In the genomic region with DNA sequence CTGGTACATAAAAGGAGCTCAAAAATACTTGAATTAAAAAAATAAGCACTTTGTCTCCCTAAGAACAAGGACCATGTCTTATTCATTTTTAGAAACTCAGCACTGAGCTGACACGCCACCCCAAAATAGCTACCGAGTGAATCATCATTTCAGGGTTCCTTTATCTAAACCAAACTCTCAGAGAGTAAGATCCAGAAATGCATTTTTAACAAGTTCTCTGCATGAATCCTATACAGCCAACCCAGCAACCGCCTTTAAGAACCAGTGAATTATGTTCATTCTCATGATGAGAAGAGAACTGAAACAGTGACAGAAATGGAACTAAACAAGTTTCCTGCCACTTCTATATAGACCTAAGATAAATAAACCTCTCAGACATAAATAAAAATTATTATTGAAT, we compare ENCODE assay signal across 1 cellular context.
TF ChIP-seq lines count a peak whose summit lies in the region.

No MANE protein-coding gene starts in this region.

TF ChIP-seq in WTC11, 78 proteins besides CTCF, POLR2A, EP300 and RAD21 (continued from another document):
- TF ChIP-seq, protein P1, sequence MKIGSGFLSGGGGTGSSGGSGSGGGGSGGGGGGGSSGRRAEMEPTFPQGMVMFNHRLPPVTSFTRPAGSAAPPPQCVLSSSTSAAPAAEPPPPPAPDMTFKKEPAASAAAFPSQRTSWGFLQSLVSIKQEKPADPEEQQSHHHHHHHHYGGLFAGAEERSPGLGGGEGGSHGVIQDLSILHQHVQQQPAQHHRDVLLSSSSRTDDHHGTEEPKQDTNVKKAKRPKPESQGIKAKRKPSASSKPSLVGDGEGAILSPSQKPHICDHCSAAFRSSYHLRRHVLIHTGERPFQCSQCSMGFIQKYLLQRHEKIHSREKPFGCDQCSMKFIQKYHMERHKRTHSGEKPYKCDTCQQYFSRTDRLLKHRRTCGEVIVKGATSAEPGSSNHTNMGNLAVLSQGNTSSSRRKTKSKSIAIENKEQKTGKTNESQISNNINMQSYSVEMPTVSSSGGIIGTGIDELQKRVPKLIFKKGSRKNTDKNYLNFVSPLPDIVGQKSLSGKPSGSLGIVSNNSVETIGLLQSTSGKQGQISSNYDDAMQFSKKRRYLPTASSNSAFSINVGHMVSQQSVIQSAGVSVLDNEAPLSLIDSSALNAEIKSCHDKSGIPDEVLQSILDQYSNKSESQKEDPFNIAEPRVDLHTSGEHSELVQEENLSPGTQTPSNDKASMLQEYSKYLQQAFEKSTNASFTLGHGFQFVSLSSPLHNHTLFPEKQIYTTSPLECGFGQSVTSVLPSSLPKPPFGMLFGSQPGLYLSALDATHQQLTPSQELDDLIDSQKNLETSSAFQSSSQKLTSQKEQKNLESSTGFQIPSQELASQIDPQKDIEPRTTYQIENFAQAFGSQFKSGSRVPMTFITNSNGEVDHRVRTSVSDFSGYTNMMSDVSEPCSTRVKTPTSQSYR (CRISPR knock-in tag; IDR thresholded peaks at IDR 0.05): no peak
- TF ChIP-seq, protein P2, sequence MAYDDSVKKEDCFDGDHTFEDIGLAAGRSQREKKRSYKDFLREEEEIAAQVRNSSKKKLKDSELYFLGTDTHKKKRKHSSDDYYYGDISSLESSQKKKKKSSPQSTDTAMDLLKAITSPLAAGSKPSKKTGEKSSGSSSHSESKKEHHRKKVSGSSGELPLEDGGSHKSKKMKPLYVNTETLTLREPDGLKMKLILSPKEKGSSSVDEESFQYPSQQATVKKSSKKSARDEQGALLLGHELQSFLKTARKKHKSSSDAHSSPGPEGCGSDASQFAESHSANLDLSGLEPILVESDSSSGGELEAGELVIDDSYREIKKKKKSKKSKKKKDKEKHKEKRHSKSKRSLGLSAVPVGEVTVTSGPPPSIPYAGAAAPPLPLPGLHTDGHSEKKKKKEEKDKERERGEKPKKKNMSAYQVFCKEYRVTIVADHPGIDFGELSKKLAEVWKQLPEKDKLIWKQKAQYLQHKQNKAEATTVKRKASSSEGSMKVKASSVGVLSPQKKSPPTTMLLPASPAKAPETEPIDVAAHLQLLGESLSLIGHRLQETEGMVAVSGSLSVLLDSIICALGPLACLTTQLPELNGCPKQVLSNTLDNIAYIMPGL (CRISPR knock-in tag; IDR thresholded peaks at IDR 0.05): no peak
- TF ChIP-seq, protein P3, sequence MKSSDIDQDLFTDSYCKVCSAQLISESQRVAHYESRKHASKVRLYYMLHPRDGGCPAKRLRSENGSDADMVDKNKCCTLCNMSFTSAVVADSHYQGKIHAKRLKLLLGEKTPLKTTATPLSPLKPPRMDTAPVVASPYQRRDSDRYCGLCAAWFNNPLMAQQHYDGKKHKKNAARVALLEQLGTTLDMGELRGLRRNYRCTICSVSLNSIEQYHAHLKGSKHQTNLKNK (CRISPR knock-in tag; IDR thresholded peaks at IDR 0.05): no peak
- TF ChIP-seq, protein P4, sequence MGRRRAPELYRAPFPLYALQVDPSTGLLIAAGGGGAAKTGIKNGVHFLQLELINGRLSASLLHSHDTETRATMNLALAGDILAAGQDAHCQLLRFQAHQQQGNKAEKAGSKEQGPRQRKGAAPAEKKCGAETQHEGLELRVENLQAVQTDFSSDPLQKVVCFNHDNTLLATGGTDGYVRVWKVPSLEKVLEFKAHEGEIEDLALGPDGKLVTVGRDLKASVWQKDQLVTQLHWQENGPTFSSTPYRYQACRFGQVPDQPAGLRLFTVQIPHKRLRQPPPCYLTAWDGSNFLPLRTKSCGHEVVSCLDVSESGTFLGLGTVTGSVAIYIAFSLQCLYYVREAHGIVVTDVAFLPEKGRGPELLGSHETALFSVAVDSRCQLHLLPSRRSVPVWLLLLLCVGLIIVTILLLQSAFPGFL (CRISPR knock-in tag; IDR thresholded peaks at IDR 0.05; ENCODE audit: borderline replicate concordance): no peak
- TF ChIP-seq RORB (CRISPR knock-in tag; IDR thresholded peaks at IDR 0.05) (no peak), ZNF671 (CRISPR knock-in tag; IDR thresholded peaks at IDR 0.05) (no peak), GABPB1 (CRISPR knock-in tag; IDR thresholded peaks at IDR 0.05) (no peak), ZNF416 (CRISPR knock-in tag; IDR thresholded peaks at IDR 0.05) (no peak), NFE2L1 (CRISPR knock-in tag; IDR thresholded peaks at IDR 0.05) (no peak)
- TF ChIP-seq, protein P5, sequence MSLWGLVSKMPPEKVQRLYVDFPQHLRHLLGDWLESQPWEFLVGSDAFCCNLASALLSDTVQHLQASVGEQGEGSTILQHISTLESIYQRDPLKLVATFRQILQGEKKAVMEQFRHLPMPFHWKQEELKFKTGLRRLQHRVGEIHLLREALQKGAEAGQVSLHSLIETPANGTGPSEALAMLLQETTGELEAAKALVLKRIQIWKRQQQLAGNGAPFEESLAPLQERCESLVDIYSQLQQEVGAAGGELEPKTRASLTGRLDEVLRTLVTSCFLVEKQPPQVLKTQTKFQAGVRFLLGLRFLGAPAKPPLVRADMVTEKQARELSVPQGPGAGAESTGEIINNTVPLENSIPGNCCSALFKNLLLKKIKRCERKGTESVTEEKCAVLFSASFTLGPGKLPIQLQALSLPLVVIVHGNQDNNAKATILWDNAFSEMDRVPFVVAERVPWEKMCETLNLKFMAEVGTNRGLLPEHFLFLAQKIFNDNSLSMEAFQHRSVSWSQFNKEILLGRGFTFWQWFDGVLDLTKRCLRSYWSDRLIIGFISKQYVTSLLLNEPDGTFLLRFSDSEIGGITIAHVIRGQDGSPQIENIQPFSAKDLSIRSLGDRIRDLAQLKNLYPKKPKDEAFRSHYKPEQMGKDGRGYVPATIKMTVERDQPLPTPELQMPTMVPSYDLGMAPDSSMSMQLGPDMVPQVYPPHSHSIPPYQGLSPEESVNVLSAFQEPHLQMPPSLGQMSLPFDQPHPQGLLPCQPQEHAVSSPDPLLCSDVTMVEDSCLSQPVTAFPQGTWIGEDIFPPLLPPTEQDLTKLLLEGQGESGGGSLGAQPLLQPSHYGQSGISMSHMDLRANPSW (CRISPR knock-in tag; conservative IDR thresholded peaks at IDR 0.05; ENCODE audit: low read depth): no peak
